In the genomic region with DNA sequence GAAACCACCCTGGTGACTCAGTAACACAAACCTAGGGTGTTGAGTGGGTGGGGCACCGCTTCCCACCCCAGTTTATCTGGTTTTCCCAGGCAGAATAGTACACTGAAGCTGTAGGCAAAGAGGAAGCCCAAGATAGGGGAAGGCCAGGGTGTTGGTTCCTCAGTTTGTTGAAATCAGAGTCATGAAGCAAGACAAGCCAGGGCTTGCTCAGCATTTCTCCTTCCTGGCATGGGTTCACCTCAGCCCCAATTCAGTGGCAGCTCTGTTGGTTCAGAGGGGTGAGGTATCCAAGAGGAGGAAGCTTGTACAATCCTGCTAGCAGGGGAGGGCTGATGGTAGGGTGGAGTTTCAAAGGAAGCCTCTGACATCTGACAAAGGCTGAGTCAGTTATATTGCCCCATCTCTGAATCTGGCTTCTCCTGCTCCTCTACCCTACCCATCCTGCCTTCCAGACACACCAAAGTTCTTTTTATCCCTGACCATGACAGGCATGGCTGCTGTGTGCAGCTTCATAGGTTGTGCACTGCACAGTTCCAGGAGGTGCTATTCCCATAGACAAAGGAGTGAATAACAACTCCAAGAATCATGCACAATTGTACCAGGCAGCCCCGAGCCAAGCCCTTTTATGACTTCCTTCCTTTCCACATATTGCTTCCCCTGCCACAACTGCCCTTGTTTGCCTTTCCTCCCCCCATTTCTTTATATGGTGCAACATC, we compare ENCODE assay signal across 11 cellular contexts. TPM values are rescaled to one million over a fixed set of nuclear protein-coding genes. Genes with fewer than 3 reads are reported as not detected.
DNase-seq lines count a peak whose midpoint lies in the region; ATAC-seq and TF ChIP-seq lines count a peak whose summit lies in the region.
"Had no signal": no experiment of that assay in that cellular context is flagged by ENCODE, and none has a peak within 500 bp of the region (broad histone marks: within the 10 kb centered on the region; RNA-seq: fewer than 3 reads in every experiment).

No MANE protein-coding gene starts in this region.

- TF ChIP-seq CTCF in AG04450 (IDR thresholded peaks at IDR 0.05; ENCODE audit: low read depth, low read length), result no peak
- TF ChIP-seq CTCF in MM.1S (IDR thresholded peaks at IDR 0.05; ENCODE audit: low read length), result no peak
- TF ChIP-seq CTCF in lower lobe of right lung (IDR thresholded peaks at IDR 0.05), result no peak
- no peak for TF ChIP-seq CTCF in CD4-positive, alpha-beta T cell (IDR thresholded peaks at IDR 0.05)

- H3K36me3 Mint-ChIP-seq in CD4-positive, alpha-beta T cell (ENCODE audit: low read depth), result no peaks in the 10 kb centered on the region

- H3K27me3 ChIP-seq in AG04450 (ENCODE audit: control insufficient read depth, insufficient read depth, low read length) (no peaks in the 10 kb centered on the region), MM.1S (replicated peaks; ENCODE audit: insufficient read depth, low read length) (no peaks in the 10 kb centered on the region), lower lobe of right lung (ENCODE audit: low read depth) (no peaks in the 10 kb centered on the region)
- no peaks in the 10 kb centered on the region for H3K27me3 ChIP-seq in CD4-positive, alpha-beta T cell (ENCODE audit: control insufficient read depth, insufficient read depth, low read length)

- H3K9me3 ChIP-seq in AG04450 (ENCODE audit: control insufficient read depth, insufficient read depth, low read length) (no peaks in the 10 kb centered on the region), MM.1S (replicated peaks; ENCODE audit: insufficient read depth, low read length) (no peaks in the 10 kb centered on the region), lower lobe of right lung (no peaks in the 10 kb centered on the region)
- no peaks in the 10 kb centered on the region for H3K9me3 ChIP-seq in CD4-positive, alpha-beta T cell (ENCODE audit: control insufficient read depth, low read length)

- ATAC-seq in lower lobe of right lung (peak; percentile 46 to 91), HG03571 (IDR thresholded peaks at IDR 0.05; ENCODE audit: unreplicated experiment) (no peak)
- no peak for ATAC-seq in CD4-positive, alpha-beta T cell (ENCODE audit: poor library complexity)

- H3K27ac ChIP-seq in AG04450 (ENCODE audit: low read depth, low read length), result peak overlapping the region; percentile 47
- H3K27ac ChIP-seq in MM.1S (ENCODE audit: low read length), result peak overlapping the region; percentile 13; the same call in 1 of the 2 replicates
- H3K27ac ChIP-seq in caudate nucleus (ENCODE audit: low read depth, low read length), result peak overlapping the region; percentile 7
- peak overlapping the region; percentile 53 for H3K27ac ChIP-seq in lower lobe of right lung
- no peak overlapping the region for H3K27ac ChIP-seq in CD4-positive, alpha-beta T cell (ENCODE audit: low read depth, low read length)

- no peak overlapping the region for H3K9ac ChIP-seq in MM.1S (ENCODE audit: low read length)

- H3K79me2 ChIP-seq in MM.1S (ENCODE audit: low read length), result no peaks in the 10 kb centered on the region

- intact Hi-C loops in lower lobe of right lung (cut with DNase I), result no loop called here
- intact Hi-C loops in CD4-positive, alpha-beta T cell (cut with DNase I, micrococcal nuclease), result no loop called here

- no peaks in the 10 kb centered on the region for H3F3A ChIP-seq in MM.1S (ENCODE audit: insufficient read depth, low read length)

- H4K20me1 ChIP-seq in MM.1S (ENCODE audit: insufficient read depth, low read length), result no peaks in the 10 kb centered on the region

- H3K9me2 ChIP-seq in MM.1S (replicated peaks; ENCODE audit: insufficient read depth, low read length), result no peaks in the 10 kb centered on the region

- peak overlapping the region; percentile 75 for H2AFZ ChIP-seq in MM.1S (ENCODE audit: low read length)

- DNase-seq in AG04450 (ENCODE audit: low read depth, low spot score), result peak; percentile 30
- peak; percentile 44 for DNase-seq in MM.1S
- peak in 19 of 61 donors; percentile 4 to 49 (median 34) for DNase-seq in caudate nucleus (lab: John Stamatoyannopoulos, UW)
- peak; percentile 82 for DNase-seq in lower lobe of right lung
- no peak for DNase-seq in CD4-positive, alpha-beta T cell
- no peak for DNase-seq in SHP77 treated with DMSO at 0.1 percent for 48 hours (lab: John Stamatoyannopoulos, UW)
- DNase-seq in DMS153 treated with DMSO at 0.1 percent for 48 hours (lab: John Stamatoyannopoulos, UW; ENCODE audit: unreplicated experiment), result no peak
- DNase-seq: DMS153, Karpas-422, nephron progenitor cell had no signal

- peaks cover 12% of the 10 kb centered on the region for H3K4me1 ChIP-seq in MM.1S (ENCODE audit: low read length)
- peaks cover 40% of the 10 kb centered on the region for H3K4me1 ChIP-seq in lower lobe of right lung

- H3K4me2 ChIP-seq in MM.1S (ENCODE audit: low read depth, low read length), result no peak overlapping the region; the same call in none of the 2 replicates

- H3K27me3 Mint-ChIP-seq in CD4-positive, alpha-beta T cell, result no peaks in the 10 kb centered on the region

- H3K4me1 Mint-ChIP-seq in CD4-positive, alpha-beta T cell (ENCODE audit: low read depth), result no peaks in the 10 kb centered on the region

- H3K4me3 ChIP-seq in AG04450 (ENCODE audit: low read depth, low read length) (no peak overlapping the region), MM.1S (ENCODE audit: low read length) (no peak overlapping the region), lower lobe of right lung (no peak overlapping the region)

- CTCF ChIA-PET in AG04450 (lab: Charles Lee), result interaction anchor here (0.6 kb wide), 1 partner anchor 15 kb away, joined by 3 read pairs; no protein-coding TSS in a partner anchor
- CTCF ChIA-PET in CD4-positive, alpha-beta T cell (lab: Charles Lee), result no interaction called here

- H3K4me3 Mint-ChIP-seq in CD4-positive, alpha-beta T cell, result no peak overlapping the region
- H3K4me3 Mint-ChIP-seq: nephron progenitor cell had no signal

- POLR2A ChIA-PET in AG04450 (lab: Yijun Ruan, JAX), result interaction anchor here (1.0 kb wide), 1 partner anchor 130 kb away, joined by 3 read pairs; the partner anchor contains the start of gene ASXL2
- POLR2A ChIA-PET in CD4-positive, alpha-beta T cell (lab: Charles Lee), result no interaction called here

- H3K9me3 Mint-ChIP-seq in CD4-positive, alpha-beta T cell, result no peaks in the 10 kb centered on the region

- H3K36me3 ChIP-seq in MM.1S (replicated peaks; ENCODE audit: insufficient read depth, low read length) (no peaks in the 10 kb centered on the region), lower lobe of right lung (no peaks in the 10 kb centered on the region)

- H3K27ac Mint-ChIP-seq in CD4-positive, alpha-beta T cell, result no peak overlapping the region
- H3K27ac Mint-ChIP-seq: nephron progenitor cell had no signal

RNA-seq across cellular contexts. Expression of gene RAB10, which starts 24.9 kb away (rescaled TPM):
- 116 and 178 TPM in 2 replicates for polyA plus RNA-seq in AG04450 (2011; rRNA removed)
- 50.8 and 108 TPM in 2 replicates for polyA minus RNA-seq in AG04450 (2011; rRNA and poly(A)+ RNA removed)
- 113 TPM for total RNA-seq in lower lobe of right lung
- total RNA-seq in CD4-positive, alpha-beta T cell, result 10 to 100 TPM; 13.5 to 13.8 TPM

RNA-seq across cellular contexts. Expression of gene KIF3C, which starts 26.7 kb away (rescaled TPM):
- 8.0 and 9.5 TPM in 2 replicates for polyA plus RNA-seq in AG04450 (2011; rRNA removed)
- polyA minus RNA-seq in AG04450 (2011; rRNA and poly(A)+ RNA removed), result 16.2 and 18.8 TPM in 2 replicates
- 6.0 TPM for total RNA-seq in lower lobe of right lung
- 1 to 10 TPM; 1.8 to 3.4 TPM for total RNA-seq in CD4-positive, alpha-beta T cell

Comparison
In these comparisons a context has a peak if more than half of its experiments do, and no peak if none do; other contexts are left out.
1. DNase-seq: peak in AG04450 (single experiment), MM.1S (single experiment) and lower lobe of right lung (single experiment); none in CD4-positive, alpha-beta T cell (0 of 10), SHP77 treated with DMSO at 0.1 percent for 48 hours (single experiment) and DMS153 treated with DMSO at 0.1 percent for 48 hours (single experiment).
2. ATAC-seq: peak in lower lobe of right lung (2 of 2); none in CD4-positive, alpha-beta T cell (single experiment) and HG03571 (single experiment).